ENCODE assay signal across 8 cellular contexts in genomic region chr16:48353565-48354163, GRCh38. TPM values are rescaled to one million over a fixed set of nuclear protein-coding genes. Genes with fewer than 3 reads are reported as not detected.
DNase-seq lines count a peak whose midpoint lies in the region; ATAC-seq and TF ChIP-seq lines count a peak whose summit lies in the region.

No MANE protein-coding gene starts in this region.

- no peak overlapping the region for H3K4me3 ChIP-seq in DND-41 (ENCODE audit: low read depth in 1 of 2, low read length in 2 of 2)
- no peak overlapping the region for H3K4me3 ChIP-seq in Loucy (ENCODE audit: low read length, poor library complexity, severe bottlenecking)
- H3K4me3 ChIP-seq in cardiac muscle cell = no peak overlapping the region
- no peak overlapping the region for H3K4me3 ChIP-seq in sigmoid colon

- H3K9me2 ChIP-seq in Loucy (replicated peaks; ENCODE audit: low read depth, low read length) = no peaks in the 10 kb centered on the region

- H4K20me1 ChIP-seq in DND-41 (ENCODE audit: insufficient read depth, low read length) (peaks cover 51% of the 10 kb centered on the region), Loucy (ENCODE audit: insufficient read depth, low read length, poor library complexity, severe bottlenecking) (peaks cover 41% of the 10 kb centered on the region)

- DNase-seq in DND-41 (peak; percentile 73), SKM-1 (lab: John Stamatoyannopoulos, UW; ENCODE audit: unreplicated experiment) (peak; percentile 63), cardiac muscle cell (ENCODE audit: low read depth in 1 of 2, low spot score in 1 of 2) (peak; percentile 71 to 86), sigmoid colon (peak; percentile 79), DMS153 treated with DMSO at 0.1 percent for 48 hours (lab: John Stamatoyannopoulos, UW; ENCODE audit: unreplicated experiment) (no peak)
- peak in 1 of 2 donors; percentile 51 for DNase-seq in activated naive CD4-positive, alpha-beta T cell treated with anti-CD3 and anti-CD28 coated beads, Interleukin-2, amount 50 U/mL, for 72 hours (ENCODE audit: low spot score in 2 of 2)

- H3K27me3 ChIP-seq in DND-41 (ENCODE audit: insufficient read depth, low read length, poor library complexity) = no peaks in the 10 kb centered on the region
- no peaks in the 10 kb centered on the region for H3K27me3 ChIP-seq in Loucy (ENCODE audit: insufficient read depth, low read length, poor library complexity, severe bottlenecking)
- H3K27me3 ChIP-seq in cardiac muscle cell = no peaks in the 10 kb centered on the region
- H3K27me3 ChIP-seq in sigmoid colon = no peaks in the 10 kb centered on the region

- TF ChIP-seq CTCF in DND-41 (IDR thresholded peaks at IDR 0.05; ENCODE audit: borderline replicate concordance, extremely low read depth, low read length, poor library complexity, severe bottlenecking) (peak; percentile 95), Loucy (conservative IDR thresholded peaks at IDR 0.05; ENCODE audit: low read length) (peak; percentile 98), cardiac muscle cell (IDR thresholded peaks at IDR 0.05; ENCODE audit: low read depth, low read length) (peak; percentile 92), sigmoid colon (IDR thresholded peaks at IDR 0.05) (peak; percentile 76 to 89 (median 84))

- peak; percentile 93 for ATAC-seq in DND-41 (ENCODE audit: insufficient read depth, low read depth)
- ATAC-seq in GM21723 (IDR thresholded peaks at IDR 0.05; ENCODE audit: unreplicated experiment) = peak; percentile 72
- peak; percentile 71 for ATAC-seq in activated naive CD4-positive, alpha-beta T cell treated with anti-CD3 and anti-CD28 coated beads, Interleukin-2, amount 50 U/mL, for 72 hours

- H3K4me1 ChIP-seq in DND-41 (ENCODE audit: insufficient read depth, low read length) (no peaks in the 10 kb centered on the region), Loucy (ENCODE audit: insufficient read depth, low read length, poor library complexity, severe bottlenecking) (no peaks in the 10 kb centered on the region), cardiac muscle cell (ENCODE audit: low read depth) (no peaks in the 10 kb centered on the region), sigmoid colon (peaks cover 0 to 7% (median 0%) of the 10 kb centered on the region in 4 donors)

- H3K36me3 Mint-ChIP-seq in activated naive CD4-positive, alpha-beta T cell treated with anti-CD3 and anti-CD28 coated beads, Interleukin-2, amount 50 U/mL, for 72 hours = peaks cover 0 to 32% of the 10 kb centered on the region in 2 donors

- H3K9ac ChIP-seq in DND-41 (ENCODE audit: low read depth, low read length) (no peak overlapping the region), Loucy (ENCODE audit: low read depth, low read length, poor library complexity, severe bottlenecking) (no peak overlapping the region)

- H3K27ac ChIP-seq in DND-41 (ENCODE audit: low read length) (no peak overlapping the region), cardiac muscle cell (no peak overlapping the region), sigmoid colon (no peak overlapping the region)

- peaks cover 72% of the 10 kb centered on the region for H3K79me2 ChIP-seq in DND-41 (ENCODE audit: insufficient read depth, low read length)
- peaks cover 56% of the 10 kb centered on the region for H3K79me2 ChIP-seq in Loucy (ENCODE audit: insufficient read depth, low read length)

- H2AFZ ChIP-seq in DND-41 (ENCODE audit: low read depth, low read length) (no peak overlapping the region), Loucy (ENCODE audit: low read length) (no peak overlapping the region)

- H3K36me3 ChIP-seq in DND-41 (ENCODE audit: insufficient read depth, low read length) (peaks cover 78% of the 10 kb centered on the region), Loucy (ENCODE audit: insufficient read depth, low read length) (peaks cover 66% of the 10 kb centered on the region; the same call in 1 of the 2 replicates), cardiac muscle cell (peaks cover 29% of the 10 kb centered on the region), sigmoid colon (peaks cover 0 to 66% (median 10%) of the 10 kb centered on the region in 4 donors)

- no peaks in the 10 kb centered on the region for H3K9me3 Mint-ChIP-seq in activated naive CD4-positive, alpha-beta T cell treated with anti-CD3 and anti-CD28 coated beads, Interleukin-2, amount 50 U/mL, for 72 hours

- H3F3A ChIP-seq in Loucy (ENCODE audit: low read depth) = no peaks in the 10 kb centered on the region

- no peak for TF ChIP-seq EP300 in sigmoid colon (IDR thresholded peaks at IDR 0.05)

- H3K4me2 ChIP-seq in DND-41 (ENCODE audit: insufficient read depth, low read length) (no peak overlapping the region), Loucy (ENCODE audit: low read depth, low read length, poor library complexity, severe bottlenecking) (no peak overlapping the region)

- H3K27ac Mint-ChIP-seq in activated naive CD4-positive, alpha-beta T cell treated with anti-CD3 and anti-CD28 coated beads, Interleukin-2, amount 50 U/mL, for 72 hours = peak overlapping the region in 1 of 2 donors; percentile 22

- WGBS in sigmoid colon, 2 donors = 18 to 28% methylated on average over 7 of the region's 7 CpGs

- no peaks in the 10 kb centered on the region for H3K9me3 ChIP-seq in DND-41 (ENCODE audit: insufficient read depth, low read length, severe bottlenecking)
- H3K9me3 ChIP-seq in Loucy (ENCODE audit: insufficient read depth, low read depth, low read length) = no peaks in the 10 kb centered on the region
- no peaks in the 10 kb centered on the region for H3K9me3 ChIP-seq in cardiac muscle cell (ENCODE audit: low read depth)
- no peaks in the 10 kb centered on the region for H3K9me3 ChIP-seq in sigmoid colon

- no peak for TF ChIP-seq POLR2A in sigmoid colon (IDR thresholded peaks at IDR 0.05)

- intact Hi-C loops in sigmoid colon (cut with DNase I) = loop anchor here (2.0 to 5.0 kb wide), 2 partner anchors 189 to 269 kb away; no protein-coding TSS in a partner anchor

RNA-seq across cellular contexts. Expression of gene SIAH1, which starts 31.5 kb away (rescaled TPM):
- 10 to 100 TPM; 15.9 to 18.6 TPM for total RNA-seq in activated naive CD4-positive, alpha-beta T cell treated with anti-CD3 and anti-CD28 coated beads, Interleukin-2, amount 50 U/mL, for 72 hours
- total RNA-seq in cardiac muscle cell (26.8 and 26.9 TPM in 2 replicates), sigmoid colon (10 to 100 TPM; 23.5 to 37.4 (median 29.9) TPM)
- polyA plus RNA-seq in cardiac muscle cell (46.4 and 64.8 TPM in 2 replicates), sigmoid colon (10 to 100 TPM; 18.1 to 34.2 (median 21.5) TPM)
